Comparison of ENCODE assay signal across 32 cellular contexts in the genomic region with DNA sequence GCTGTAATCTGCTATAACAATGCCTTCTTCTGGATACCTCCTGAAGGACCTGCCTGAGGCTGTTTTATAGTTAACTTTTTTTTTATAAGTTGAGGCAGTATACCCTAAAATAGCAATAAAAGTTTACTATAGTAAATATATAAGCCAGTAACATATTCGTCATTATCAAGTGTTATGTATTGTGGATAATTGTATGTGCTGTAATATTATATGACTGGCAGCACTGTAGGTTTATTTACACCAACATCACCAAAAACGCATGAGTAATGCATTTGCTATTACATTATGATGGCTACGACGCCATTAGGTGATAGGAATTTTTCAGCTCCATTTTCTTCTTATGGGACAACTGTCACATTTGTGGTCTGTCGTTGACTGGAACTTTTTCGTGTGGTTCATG.
"Had no signal": no experiment of that assay in that cellular context is flagged by ENCODE, and none has a peak within 500 bp of the region (broad histone marks: within the 10 kb centered on the region; RNA-seq: fewer than 3 reads in every experiment).

No MANE protein-coding gene starts in this region.

- H3K4me1 ChIP-seq: adrenal gland, ascending aorta, body of pancreas, breast epithelium had no signal

- DNase-seq: activated effector memory CD4-positive, alpha-beta T cell treated with anti-CD3 and anti-CD28 coated beads, Interleukin-2, amount 50 U/mL, for 16 hours; activated effector memory CD4-positive, alpha-beta T cell treated with Interleukin-2 at 50 U/mL for 16 hours; activated gamma-delta T cell; activated gamma-delta T cell treated with Interleukin-2 at 50 U/mL for 16 hours; activated naive CD4-positive, alpha-beta T cell; activated naive CD4-positive, alpha-beta T cell treated with anti-CD3 and anti-CD28 coated beads for 36 hours; activated naive CD4-positive, alpha-beta T cell treated with anti-CD3 and anti-CD28 coated beads, Interleukin-2, amount 10 ng/mL, durations not matched to agents 7 days and 5 days; activated naive CD4-positive, alpha-beta T cell treated with anti-CD3 and anti-CD28 coated beads, Interleukin-2, amount 50 U/mL, for 16 hours; activated naive CD4-positive, alpha-beta T cell treated with Interleukin-2 at 50 U/mL for 16 hours; activated naive CD8-positive, alpha-beta T cell treated with anti-CD3 and anti-CD28 coated beads for 36 hours; activated naive CD8-positive, alpha-beta T cell treated with anti-CD3 and anti-CD28 coated beads, Interleukin-2, amount 10 ng/mL, durations not matched to agents 7 days and 5 days; activated naive CD8-positive, alpha-beta T cell treated with anti-CD3 and anti-CD28 coated beads, Interleukin-2, amount 50 U/mL, for 24 hours; activated T-cell treated with anti-CD3 and anti-CD28 coated beads, Interleukin-2, amount 50 U/mL, for 1 hour; activated T-cell treated with anti-CD3 and anti-CD28 coated beads, Interleukin-2, amount 50 U/mL, for 24 hours; activated T-cell treated with anti-CD3 and anti-CD28 coated beads, Interleukin-2, amount 50 U/mL, for 4 hours; activated T-cell treated with anti-CD3 and anti-CD28 coated beads, Interleukin-2, amount 50 U/mL, for 48 hours; activated T-cell treated with anti-CD3 and anti-CD28 coated beads, Interleukin-2, amount 50 U/mL, for 72 hours; adrenal gland; amniotic stem cell; amygdala; anterior cingulate cortex; aorta; body of pancreas; brain microvascular endothelial cell; caudate nucleus; central memory CD4-positive, alpha-beta T cell; cerebellar nuclear complex had no signal

- ATAC-seq: activated naive CD4-positive, alpha-beta T cell treated with anti-CD3 and anti-CD28 coated beads, Interleukin-2, amount 50 U/mL, for 72 hours; activated naive CD8-positive, alpha-beta T cell treated with anti-CD3 and anti-CD28 coated beads, Interleukin-2, amount 50 U/mL, for 24 hours; activated T-cell treated with anti-CD3 and anti-CD28 coated beads, Interleukin-2, amount 50 U/mL, for 4 hours; activated T-cell treated with anti-CD3 and anti-CD28 coated beads, Interleukin-2, amount 50 U/mL, for 72 hours; activated T-helper 17 cell treated with anti-CD3 and anti-CD28 coated beads, Interleukin-2, amount 50 U/mL, for 72 hours; body of pancreas had no signal

- H3K9me3 ChIP-seq: adrenal gland, ascending aorta, body of pancreas, breast epithelium had no signal

- H3K36me3 ChIP-seq: adrenal gland, ascending aorta, brain microvascular endothelial cell, breast epithelium, cardiac muscle cell had no signal

- H3K4me3 ChIP-seq: adrenal gland, ascending aorta, body of pancreas, breast epithelium, cardiac muscle cell had no signal
